ENCODE assay signal across 9 cellular contexts in the genomic region with DNA sequence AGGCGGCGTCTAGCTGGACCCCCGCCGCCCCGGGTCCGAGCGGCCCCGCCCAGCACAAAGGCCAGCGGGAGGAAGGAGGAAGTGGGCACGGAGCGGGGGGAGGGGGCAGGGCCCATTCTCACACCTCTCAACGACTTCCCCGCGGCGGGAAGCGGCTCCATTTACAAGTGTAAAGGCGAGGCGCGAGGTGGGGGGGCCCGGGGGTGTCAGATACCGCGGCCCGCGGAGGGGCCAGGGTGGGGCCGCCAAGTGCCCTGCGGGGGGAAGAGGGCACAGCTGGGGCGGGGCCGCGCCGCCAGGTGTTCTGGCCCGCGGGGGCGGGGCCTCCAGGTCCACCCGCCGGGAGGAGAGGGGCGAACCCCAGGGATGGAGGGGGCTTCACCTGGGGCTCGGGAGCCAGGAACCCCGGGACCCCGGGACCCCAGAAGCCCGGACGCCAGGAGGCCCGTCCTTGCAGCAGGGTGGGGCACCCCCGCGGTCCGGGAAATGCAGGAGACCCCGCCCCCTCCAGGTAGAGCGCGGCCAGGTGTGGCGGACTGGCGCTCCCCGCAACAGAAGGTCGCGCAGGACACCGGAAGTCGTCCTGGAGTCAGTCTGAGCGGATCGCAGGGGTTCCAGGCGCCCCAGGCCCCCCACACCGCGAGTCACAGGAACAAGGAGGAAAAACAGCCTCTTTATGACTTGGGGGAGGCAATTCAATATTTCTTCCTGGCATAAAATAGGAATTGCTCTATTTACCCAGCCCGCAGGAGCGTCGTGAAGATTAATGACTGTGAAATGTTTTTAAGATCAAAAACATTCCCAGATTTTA. TPM values are rescaled to one million over a fixed set of nuclear protein-coding genes. Genes with fewer than 3 reads are reported as not detected.
DNase-seq lines count a peak whose midpoint lies in the region; ATAC-seq and TF ChIP-seq lines count a peak whose summit lies in the region.
"Had no signal": no experiment of that assay in that cellular context is flagged by ENCODE, and none has a peak within 500 bp of the region (broad histone marks: within the 10 kb centered on the region; RNA-seq: fewer than 3 reads in every experiment).

No MANE protein-coding gene starts in this region.

- peak overlapping the region in 9 of 10 experiments; percentile 32 to 56 (median 43); a peak in 14 of 20 replicates for H3K4me3 ChIP-seq in BLaER1 treated with 17β-estradiol and CSF1 and Interleukin-3, amounts not matched to agents 10 nM and 100 nM

- H3K4me1 Mint-ChIP-seq in nephron: peaks cover 90% of the 10 kb centered on the region

- H3K36me3 ChIP-seq in BLaER1 treated with 17β-estradiol and CSF1 and Interleukin-3, amounts not matched to agents 10 nM and 100 nM: peaks cover 6 to 45% (median 27%) of the 10 kb centered on the region in 11 experiments; a peak in 19 of 22 replicates

- peak overlapping the region; percentile 47 to 77 (median 62); a peak in 21 of 22 replicates for H3K9ac ChIP-seq in BLaER1 treated with 17β-estradiol and CSF1 and Interleukin-3, amounts not matched to agents 10 nM and 100 nM

- peak overlapping the region; percentile 93 to 97 (median 97) for H3K27ac Mint-ChIP-seq in nephron
- H3K27ac Mint-ChIP-seq in activated naive CD4-positive, alpha-beta T cell treated with anti-CD3 and anti-CD28 coated beads, Interleukin-2, amount 50 U/mL, for 72 hours: no peak overlapping the region
- H3K27ac Mint-ChIP-seq: CD4-positive, alpha-beta memory T cell had no signal

- peak overlapping the region; percentile 30 to 75 (median 62); a peak in 21 of 22 replicates for H3K27ac ChIP-seq in BLaER1 treated with 17β-estradiol and CSF1 and Interleukin-3, amounts not matched to agents 10 nM and 100 nM

- H3K9me3 ChIP-seq in BLaER1 treated with 17β-estradiol and CSF1 and Interleukin-3, amounts not matched to agents 10 nM and 100 nM (replicated peaks in 1 of 11): no peaks in the 10 kb centered on the region

- DNase-seq in NCI-H146 treated with DMSO at 0.1 percent for 48 hours (lab: John Stamatoyannopoulos, UW; ENCODE audit: unreplicated experiment): peak; percentile 29
- no peak for DNase-seq in activated naive CD4-positive, alpha-beta T cell treated with anti-CD3 and anti-CD28 coated beads, Interleukin-2, amount 50 U/mL, for 72 hours (ENCODE audit: low spot score in 2 of 2)
- DNase-seq: CD4-positive, alpha-beta memory T cell had no signal

- no peaks in the 10 kb centered on the region for H3K27me3 Mint-ChIP-seq in nephron (ENCODE audit: low read depth)

- H3K36me3 Mint-ChIP-seq in nephron (ENCODE audit: low read depth): peaks cover 22% of the 10 kb centered on the region
- H3K36me3 Mint-ChIP-seq in activated naive CD4-positive, alpha-beta T cell treated with anti-CD3 and anti-CD28 coated beads, Interleukin-2, amount 50 U/mL, for 72 hours: peaks cover 0 to 6% of the 10 kb centered on the region in 2 donors
- H3K36me3 Mint-ChIP-seq: CD4-positive, alpha-beta memory T cell had no signal

- no peaks in the 10 kb centered on the region for H3K27me3 ChIP-seq in BLaER1 treated with 17β-estradiol and CSF1 and Interleukin-3, amounts not matched to agents 10 nM and 100 nM

- H3K4me3 Mint-ChIP-seq in nephron: peak overlapping the region; percentile 34 to 72 (median 69)
- H3K4me3 Mint-ChIP-seq: CD4-positive, alpha-beta memory T cell had no signal

- peak overlapping the region; percentile 86 to 99 (median 97) for H3K4me2 ChIP-seq in BLaER1 treated with 17β-estradiol and CSF1 and Interleukin-3, amounts not matched to agents 10 nM and 100 nM

- peak; percentile 58 for ATAC-seq in esophagus mucosa
- no peak for ATAC-seq in HG02678 (IDR thresholded peaks at IDR 0.05; ENCODE audit: unreplicated experiment)
- ATAC-seq in HG02970 (IDR thresholded peaks at IDR 0.05; ENCODE audit: low FRiP score, unreplicated experiment): no peak
- no peak for ATAC-seq in activated naive CD4-positive, alpha-beta T cell treated with anti-CD3 and anti-CD28 coated beads, Interleukin-2, amount 50 U/mL, for 72 hours
- no peak for ATAC-seq in GM21515 (IDR thresholded peaks at IDR 0.05; ENCODE audit: unreplicated experiment)

- peaks cover 100% of the 10 kb centered on the region in 11 experiments for H4K20me1 ChIP-seq in BLaER1 treated with 17β-estradiol and CSF1 and Interleukin-3, amounts not matched to agents 10 nM and 100 nM

- no peak for TF ChIP-seq CTCF in nephron (IDR thresholded peaks at IDR 0.05; ENCODE audit: unreplicated experiment in 3 of 3)

- H3K9me3 Mint-ChIP-seq in nephron: no peaks in the 10 kb centered on the region
- H3K9me3 Mint-ChIP-seq in activated naive CD4-positive, alpha-beta T cell treated with anti-CD3 and anti-CD28 coated beads, Interleukin-2, amount 50 U/mL, for 72 hours: no peaks in the 10 kb centered on the region

- peaks cover 98 to 100% (median 100%) of the 10 kb centered on the region in 10 experiments for H3K4me1 ChIP-seq in BLaER1 treated with 17β-estradiol and CSF1 and Interleukin-3, amounts not matched to agents 10 nM and 100 nM

RNA-seq across cellular contexts. Expression of a gene that starts 8.3 kb away (rescaled TPM):
- total RNA-seq in esophagus mucosa: 46.7 TPM
- 1 to 10 TPM; 1.2 TPM for total RNA-seq in activated naive CD4-positive, alpha-beta T cell treated with anti-CD3 and anti-CD28 coated beads, Interleukin-2, amount 50 U/mL, for 72 hours

Comparison
In these comparisons a context has a peak if more than half of its experiments do, and no peak if none do; other contexts are left out.
1. H3K27ac Mint-ChIP-seq: peak in nephron (3 of 3); none in activated naive CD4-positive, alpha-beta T cell treated with anti-CD3 and anti-CD28 coated beads, Interleukin-2, amount 50 U/mL, for 72 hours (0 of 2).
2. RNA of a gene that starts 8.3 kb away (total RNA-seq): 46.7 TPM in esophagus mucosa (single experiment); 1.2 TPM in activated naive CD4-positive, alpha-beta T cell treated with anti-CD3 and anti-CD28 coated beads, Interleukin-2, amount 50 U/mL, for 72 hours; every median in the first group is over 10 times any median in the second.